20 cellular contexts compared by ENCODE assay signal in the genomic region with DNA sequence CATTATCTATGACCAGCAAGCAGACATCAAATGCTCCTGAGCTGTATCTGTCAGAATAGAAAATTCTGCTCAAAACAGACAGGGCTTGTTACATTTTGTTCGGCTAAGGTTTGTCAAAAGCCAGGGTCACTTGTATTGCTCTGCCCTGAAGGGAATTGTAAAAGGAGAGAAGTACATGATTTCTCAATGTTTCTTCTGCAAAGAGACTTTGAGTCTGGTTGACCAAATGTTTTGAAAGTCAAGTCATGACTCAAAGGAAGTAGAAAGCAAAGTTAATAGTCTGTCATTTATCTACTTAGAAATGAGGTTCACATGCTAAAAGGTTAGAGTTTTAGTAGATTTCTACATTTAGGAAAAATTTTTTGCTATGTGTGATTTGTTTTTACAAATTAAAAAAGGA.
DNase-seq lines count a peak whose midpoint lies in the region; ATAC-seq, FAIRE-seq and TF ChIP-seq lines count a peak whose summit lies in the region.
"Had no signal": no experiment of that assay in that cellular context is flagged by ENCODE, and none has a peak within 500 bp of the region (broad histone marks: within the 10 kb centered on the region; RNA-seq: fewer than 3 reads in every experiment).

No MANE protein-coding gene starts in this region.

- ATAC-seq in GM21447 (IDR thresholded peaks at IDR 0.05; ENCODE audit: unreplicated experiment): no peak
- ATAC-seq: GM12878 had no signal

- H3K36me3 ChIP-seq in breast epithelium: no peaks in the 10 kb centered on the region
- H3K36me3 ChIP-seq in adipocyte (ENCODE audit: control insufficient read depth, insufficient read depth, low read length, severe bottlenecking): no peaks in the 10 kb centered on the region

- no peaks in the 10 kb centered on the region for H3K27me3 Mint-ChIP-seq in MCF 10A (ENCODE audit: insufficient read depth, unreplicated experiment)

- DNase-seq in MCF 10A (ENCODE audit: unreplicated experiment) (peak; percentile 40), breast epithelium (ENCODE audit: low spot score in 2 of 2) (no peak), adipocyte (ENCODE audit: low read depth) (peak; percentile 81), fibroblast of villous mesenchyme (ENCODE audit: low read depth) (peak; percentile 64), GM13976 (ENCODE audit: low spot score) (no peak), cerebellar nuclear complex (lab: John Stamatoyannopoulos, UW) (no peak), frontal cortex (ENCODE audit: low spot score in 2 of 2) (no peak)
- DNase-seq: Caco-2, HFFc6, NCI-H1694, NCI-H2107, NCI-H345, NCI-H526 treated with DMSO at 0.1 percent for 48 hours, PC-9 had no signal

- H3K4me1 Mint-ChIP-seq in MCF 10A (ENCODE audit: insufficient read depth, unreplicated experiment): no peaks in the 10 kb centered on the region

- no peak overlapping the region for H3K27ac ChIP-seq in breast epithelium
- H3K27ac ChIP-seq: C4-2B, PC-9, SK-N-MC had no signal

- no TSS peak for BruUV-seq in MCF 10A (replicated peaks; lab: Mats Ljungman, UMichigan)

- TF ChIP-seq CTCF in MCF 10A (IDR thresholded peaks at IDR 0.05; ENCODE audit: unreplicated experiment): no peak
- no peak for TF ChIP-seq CTCF in breast epithelium (IDR thresholded peaks at IDR 0.05)
- TF ChIP-seq CTCF in fibroblast of villous mesenchyme (IDR thresholded peaks at IDR 0.05; ENCODE audit: insufficient read depth, low read depth, low read length): no peak
- no peak for TF ChIP-seq CTCF in GM13976 (IDR thresholded peaks at IDR 0.05; ENCODE audit: borderline replicate concordance, control extremely low read depth, extremely low read depth, insufficient read depth, missing control alignments)

- CTCF ChIA-PET in MCF 10A (lab: Yijun Ruan, JAX): interaction anchor here (1.4 kb wide), 1 partner anchor 56 kb away, joined by 3 read pairs; no protein-coding TSS in a partner anchor

- intact Hi-C loops in MCF 10A (cut with micrococcal nuclease): no loop called here
- intact Hi-C loops in breast epithelium (cut with DNase I; ENCODE audit: low total_unique reads): no loop called here

- no peak overlapping the region for H3K27ac Mint-ChIP-seq in MCF 10A (ENCODE audit: low read depth, unreplicated experiment)
- H3K27ac Mint-ChIP-seq: HFFc6 had no signal

- POLR2A ChIA-PET in MCF 10A (lab: Yijun Ruan, JAX): no interaction called here

- no peak overlapping the region for H3K9ac ChIP-seq in adipocyte (ENCODE audit: low read length)

- peaks cover 6% of the 10 kb centered on the region for H3K36me3 Mint-ChIP-seq in MCF 10A (ENCODE audit: insufficient read depth, unreplicated experiment)

- H3K27me3 ChIP-seq in breast epithelium (no peaks in the 10 kb centered on the region), adipocyte (replicated peaks; ENCODE audit: control insufficient read depth, insufficient read depth, low read length) (no peaks in the 10 kb centered on the region)

- no peak overlapping the region for H3K4me3 Mint-ChIP-seq in MCF 10A (ENCODE audit: unreplicated experiment)
- H3K4me3 Mint-ChIP-seq: HFFc6 had no signal

- H3K4me1 ChIP-seq in breast epithelium (no peaks in the 10 kb centered on the region), adipocyte (ENCODE audit: control insufficient read depth, insufficient read depth, low read length) (no peaks in the 10 kb centered on the region)
- H3K4me1 ChIP-seq: Caco-2 had no signal

- H3K9me3 Mint-ChIP-seq in MCF 10A (ENCODE audit: unreplicated experiment): no peaks in the 10 kb centered on the region

- no peak for TF ChIP-seq POLR2A in breast epithelium (IDR thresholded peaks at IDR 0.05)

- no peaks in the 10 kb centered on the region for H3K9me3 ChIP-seq in breast epithelium
- H3K9me3 ChIP-seq in adipocyte (ENCODE audit: control insufficient read depth, low read length): no peaks in the 10 kb centered on the region
- H3K9me3 ChIP-seq: Caco-2 had no signal

- no peak overlapping the region for H3K4me3 ChIP-seq in breast epithelium
- H3K4me3 ChIP-seq in adipocyte (ENCODE audit: low read length): no peak overlapping the region
- H3K4me3 ChIP-seq in fibroblast of villous mesenchyme (ENCODE audit: low read depth, low read length): no peak overlapping the region
- H3K4me3 ChIP-seq: GM12878, PC-9, SK-N-MC had no signal

- no peak for FAIRE-seq in frontal cortex (lab: Jason Lieb, UNC)
- FAIRE-seq: A204.1, GM12878, H1 had no signal

- in situ Hi-C loops in GM13976 (cut with MboI; ENCODE audit: low sequenced_read_pairs, unreplicated experiment): no loop called here

Comparison
In these comparisons a context has a peak if more than half of its experiments do, and no peak if none do; other contexts are left out.
1. DNase-seq: peak in MCF 10A (single experiment), adipocyte (single experiment) and fibroblast of villous mesenchyme (single experiment); none in breast epithelium (0 of 2), GM13976 (single experiment), cerebellar nuclear complex (0 of 2) and frontal cortex (0 of 2).